In genomic region chr20:2527762-2528161, GRCh38 we compare ENCODE assay signal across 7 cellular contexts. TPM values are rescaled to one million over a fixed set of nuclear protein-coding genes. Genes with fewer than 3 reads are reported as not detected.
"Had no signal": no experiment of that assay in that cellular context is flagged by ENCODE, and none has a peak within 500 bp of the region (broad histone marks: within the 10 kb centered on the region; RNA-seq: fewer than 3 reads in every experiment).

No MANE protein-coding gene starts in this region.

- H3K27ac ChIP-seq: HL-60 had no signal

- DNase-seq: IMR-90 had no signal

- H3K4me3 ChIP-seq: K562 had no signal

- ATAC-seq: HepG2, K562 had no signal

- H3K27ac Mint-ChIP-seq: IgD-negative memory B cell had no signal

- H3K36me3 Mint-ChIP-seq: IgD-negative memory B cell had no signal

RNA-seq across cellular contexts. Expression of gene TMC2, which starts 8.6 kb away (rescaled TPM):
- total RNA-seq: HepG2, HT-29, HT1080, IMR-90, K562 had no signal
- polyA plus RNA-seq: HepG2, IgD-negative memory B cell, IMR-90, K562 had no signal
